Comparison of ENCODE assay signal across 19 cellular contexts in genomic region chr13:77752512-77753069, GRCh38.
"Had no signal": no experiment of that assay in that cellular context is flagged by ENCODE, and none has a peak within 500 bp of the region (broad histone marks: within the 10 kb centered on the region; RNA-seq: fewer than 3 reads in every experiment).

No MANE protein-coding gene starts in this region.

- H3K27ac Mint-ChIP-seq: activated B cell treated with CpG ODN at 0.5 μM for 24 hours; neural progenitor cell; T-helper 1 cell treated with Interleukin-12 subunit alpha and Interleukin-12 subunit beta and Interleukin-4 antibody, amounts not matched to agents 30 μg/mL and 1 μg/mL, for 36 hours; type B pancreatic cell had no signal

- H3K9me3 Mint-ChIP-seq: activated B cell treated with CpG ODN at 0.5 μM for 24 hours; activated naive CD4-positive, alpha-beta T cell treated with anti-CD3 and anti-CD28 coated beads, Interleukin-2, amount 50 U/mL, for 72 hours; activated T-cell treated with anti-CD3 and anti-CD28 coated beads, Interleukin-2, amount 50 U/mL, for 72 hours; central memory CD8-positive, alpha-beta T cell; natural killer cell; T-helper 1 cell treated with Interleukin-12 subunit alpha and Interleukin-12 subunit beta and Interleukin-4 antibody, amounts not matched to agents 30 μg/mL and 1 μg/mL, for 36 hours; type B pancreatic cell had no signal

- H3K4me3 Mint-ChIP-seq: activated B cell treated with CpG ODN at 0.5 μM for 24 hours; central memory CD8-positive, alpha-beta T cell; natural killer cell; neural progenitor cell; T-helper 1 cell treated with Interleukin-12 subunit alpha and Interleukin-12 subunit beta and Interleukin-4 antibody, amounts not matched to agents 30 μg/mL and 1 μg/mL, for 36 hours; type B pancreatic cell had no signal

- H3K36me3 Mint-ChIP-seq: natural killer cell had no signal

- DNase-seq: activated B cell treated with CpG ODN at 0.5 μM for 24 hours; activated naive CD4-positive, alpha-beta T cell; gastrocnemius medialis; glutamatergic neuron; left ventricle myocardium inferior; natural killer cell; spleen; T1000 had no signal

- H3K27me3 Mint-ChIP-seq: activated B cell treated with CpG ODN at 0.5 μM for 24 hours; central memory CD8-positive, alpha-beta T cell; type B pancreatic cell had no signal

- H3K27ac ChIP-seq: breast epithelium, epithelial cell of prostate, gastrocnemius medialis, left ventricle myocardium inferior, neural progenitor cell, right atrium auricular region, spleen, testis, uterus had no signal

- H3K4me1 Mint-ChIP-seq: activated B cell treated with CpG ODN at 0.5 μM for 24 hours had no signal
